Comparison of ENCODE assay signal across 8 cellular contexts in the genomic region with DNA sequence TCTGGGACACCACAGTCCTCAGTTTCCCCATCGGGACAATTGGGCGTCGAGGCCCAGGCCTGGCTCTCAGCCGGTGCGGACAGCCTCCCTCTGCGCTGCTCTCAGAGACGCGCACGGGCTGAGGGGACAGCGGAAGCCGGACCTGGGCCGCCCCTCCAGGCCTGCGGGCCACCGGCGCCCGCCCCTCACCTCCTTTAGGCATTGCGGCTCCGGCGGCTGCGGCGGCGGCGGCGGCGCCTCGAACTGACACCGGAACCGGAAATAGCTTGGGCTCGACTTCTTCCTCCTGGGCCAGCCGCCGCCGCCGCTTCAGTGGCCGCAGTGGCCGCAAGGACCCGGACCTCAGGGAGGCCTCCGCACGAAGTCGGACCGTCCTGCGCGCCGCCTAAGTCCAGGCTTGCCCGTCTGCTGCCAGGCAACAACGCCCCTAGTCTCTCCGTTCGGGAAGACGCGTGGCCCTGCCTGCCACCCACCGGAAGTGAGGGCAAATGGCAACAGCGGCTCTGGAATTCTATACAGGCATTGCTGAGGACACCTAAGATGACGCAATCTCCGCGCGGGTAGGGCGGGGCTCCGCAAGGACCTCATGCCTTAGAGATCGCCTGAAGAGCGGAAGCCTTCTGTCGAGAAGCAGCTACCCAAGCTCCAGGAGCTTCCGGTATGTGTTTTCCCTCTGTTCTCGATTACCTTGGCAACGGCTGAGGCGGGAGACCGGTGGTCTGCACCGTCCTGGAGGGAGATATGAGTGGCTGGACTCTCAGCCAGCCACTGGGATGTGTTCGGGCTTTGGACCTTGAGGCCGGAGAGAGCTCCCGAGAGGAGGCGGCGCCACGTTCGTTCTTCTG. TPM values are rescaled to one million over a fixed set of nuclear protein-coding genes. Genes with fewer than 3 reads are reported as not detected.
DNase-seq lines count a peak whose midpoint lies in the region; ATAC-seq and TF ChIP-seq lines count a peak whose summit lies in the region.

A gene (plus strand): TSS at position 623 of the 845 bp plus-strand sequence. CDS start 2,124 bp downstream, outside the sequence.
A gene with protein sequence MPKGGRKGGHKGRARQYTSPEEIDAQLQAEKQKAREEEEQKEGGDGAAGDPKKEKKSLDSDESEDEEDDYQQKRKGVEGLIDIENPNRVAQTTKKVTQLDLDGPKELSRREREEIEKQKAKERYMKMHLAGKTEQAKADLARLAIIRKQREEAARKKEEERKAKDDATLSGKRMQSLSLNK (minus strand): TSS at position 251 of the 845 bp plus-strand sequence. CDS start 49 bp downstream, at position 202.

- DNase-seq in DMS 273 (lab: John Stamatoyannopoulos, UW; ENCODE audit: unreplicated experiment) (peak; percentile 98), IMR-90 (peak; percentile 95), OCI-M1 (lab: John Stamatoyannopoulos, UW) (peak; percentile 100), activated T-cell treated with anti-CD3 and anti-CD28 coated beads for 4 hours (peak; percentile 95), epithelial cell of prostate (ENCODE audit: low read depth, low spot score) (peak; percentile 77), mucosa of gallbladder (ENCODE audit: low spot score) (peak; percentile 93)
- DNase-seq in stimulated activated CD8-positive, alpha-beta memory T cell treated with anti-CD3 and anti-CD28 coated beads, Interleukin-4, amount 100 ng/mL, for 4 hours (ENCODE audit: low read depth in 2 of 2, low spot score in 1 of 2): peak; percentile 88 to 96

- H3K14ac ChIP-seq in IMR-90 (replicated peaks; ENCODE audit: low read depth, low read length): peak within 1 kb of the TSS; percentile 99

- peak within 1 kb of the TSS; percentile 100 for H2BK5ac ChIP-seq in IMR-90 (ENCODE audit: low read depth, low read length, poor library complexity, severe bottlenecking)

- H2BK120ac ChIP-seq in IMR-90 (ENCODE audit: low read depth, low read length): peak within 1 kb of the TSS; percentile 99

- peak within 1 kb of the TSS; percentile 100; the same call in 2 of the 3 replicates for H2BK15ac ChIP-seq in IMR-90 (ENCODE audit: low read depth, low read length)

- POLR2A ChIA-PET in IMR-90 (lab: Charles Lee; ENCODE audit: unreplicated experiment): interaction anchor here (0.5 to 1.4 kb wide), 7 partner anchors 9 to 249 kb away, joined by 3 to 5 read pairs (median 4); a partner anchor contains a TSS

- peaks cover 56% of the 10 kb centered on the region for H4K20me1 ChIP-seq in IMR-90 (ENCODE audit: insufficient read depth, low read length)

- TF ChIP-seq POLR2A in IMR-90 (IDR thresholded peaks at IDR 0.05; ENCODE audit: low read depth, low read length): peak; percentile 95

- H3K4me3 ChIP-seq in IMR-90 (ENCODE audit: insufficient read depth, low read depth, low read length): peak within 1 kb of the TSS; percentile 57

- peak within 1 kb of the TSS; percentile 96 for H3K4me2 ChIP-seq in IMR-90 (ENCODE audit: low read depth, low read length)

- no peak for TF ChIP-seq CTCF in IMR-90 (conservative IDR thresholded peaks at IDR 0.05; ENCODE audit: low read depth, low read length)

- peak within 1 kb of the TSS; percentile 100 for H3K56ac ChIP-seq in IMR-90 (ENCODE audit: extremely low read depth, insufficient read depth, low read length)

- no peak for TF ChIP-seq RAD21 in IMR-90 (IDR thresholded peaks at IDR 0.05; ENCODE audit: low read length)

- H2AFZ ChIP-seq in IMR-90 (replicated peaks; ENCODE audit: low read length, poor library complexity): peak within 1 kb of the TSS; percentile 100

- peak within 1 kb of the TSS; percentile 95 for H3K18ac ChIP-seq in IMR-90 (ENCODE audit: low read depth, low read length)

- H2BK20ac ChIP-seq in IMR-90 (ENCODE audit: low read depth, low read length): peak within 1 kb of the TSS; percentile 90; the same call in 1 of the 2 replicates

- H2AK5ac ChIP-seq in IMR-90 (ENCODE audit: low read depth, low read length): peak within 1 kb of the TSS; percentile 97

- no peaks in the 10 kb centered on the region for H3K27me3 ChIP-seq in IMR-90 (ENCODE audit: control insufficient read depth, insufficient read depth, low read length)

- WGBS in IMR-90 (ENCODE audit: extremely low coverage in 2 of 2, insufficient read length in 1 of 2), 2 experiments: 0% methylated on average over 56 of the region's 73 CpGs; no CpG with 5 or more reads in 1 of the 2 experiments

- H3K23ac ChIP-seq in IMR-90 (ENCODE audit: low read depth, low read length): peak within 1 kb of the TSS; percentile 97

- H3K27ac ChIP-seq in IMR-90 (ENCODE audit: insufficient read depth, low read length) (peak within 1 kb of the TSS; percentile 99), epithelial cell of prostate (peak within 1 kb of the TSS; percentile 97)

- peak within 1 kb of the TSS; percentile 95 to 99 for H4K8ac ChIP-seq in IMR-90 (ENCODE audit: low read depth in 2 of 2, low read length in 2 of 2)

- H3K4me1 ChIP-seq in IMR-90 (ENCODE audit: control insufficient read depth, insufficient read depth, low read length): peaks cover 8% of the 10 kb centered on the region; the same call in 1 of the 2 replicates

- no peaks in the 10 kb centered on the region for H3K9me3 ChIP-seq in IMR-90 (ENCODE audit: control insufficient read depth, insufficient read depth, low read length)

- peak; percentile 76 for ATAC-seq in GM21528 (IDR thresholded peaks at IDR 0.05; ENCODE audit: low FRiP score, unreplicated experiment)
- peak; percentile 89 for ATAC-seq in IMR-90 (ENCODE audit: low read depth)

- H4K91ac ChIP-seq in IMR-90 (ENCODE audit: insufficient read depth, low read depth, low read length): peak within 1 kb of the TSS; percentile 100

- BruUV-seq in IMR-90 (replicated peaks; lab: Mats Ljungman, UMichigan): no TSS peak

- peak within 1 kb of the TSS; percentile 98 for H3K9ac ChIP-seq in IMR-90 (ENCODE audit: low read depth, low read length)

- dilution Hi-C loops in IMR-90 (cut with HindIII; ENCODE audit: low sequenced_read_pairs, unreplicated experiment): no loop called here

- intact Hi-C loops in IMR-90 (cut with micrococcal nuclease): no loop called here

- H3K9me1 ChIP-seq in IMR-90 (ENCODE audit: insufficient read depth, low read length): peaks cover 12% of the 10 kb centered on the region

- H3K79me1 ChIP-seq in IMR-90 (ENCODE audit: low read depth in 1 of 2, low read length in 2 of 2): peaks cover 20 to 62% of the 10 kb centered on the region in 2 experiments

- peak within 1 kb of the TSS; percentile 73 for H4K5ac ChIP-seq in IMR-90 (ENCODE audit: low read depth, low read length)

- peaks cover 30% of the 10 kb centered on the region for H3K36me3 ChIP-seq in IMR-90 (ENCODE audit: control insufficient read depth, insufficient read depth, low read length)

- in situ Hi-C loops in IMR-90 (cut with MboI; ENCODE audit: low sequenced_read_pairs): no loop called here

- peak within 1 kb of the TSS; percentile 100 for H2AK9ac ChIP-seq in IMR-90 (replicated peaks; ENCODE audit: low read depth, low read length, poor library complexity)

- H3K4ac ChIP-seq in IMR-90 (ENCODE audit: low read depth, low read length): peak within 1 kb of the TSS; percentile 99

- CTCF ChIA-PET in IMR-90 (lab: Yijun Ruan, JAX): interaction anchor here (0.6 to 1.2 kb wide), 2 partner anchors 7 to 12 kb away, joined by 4 to 5 read pairs; no protein-coding TSS in a partner anchor

TF ChIP-seq in IMR-90, 13 proteins besides CTCF, POLR2A, EP300 and RAD21:
- peak; percentile 10 for TF ChIP-seq RCOR1 (IDR thresholded peaks at IDR 0.05; ENCODE audit: insufficient replicate concordance, low read length)
- TF ChIP-seq NFE2L2 (IDR thresholded peaks at IDR 0.05; ENCODE audit: low read depth, low read length): no peak
- TF ChIP-seq MAZ (IDR thresholded peaks at IDR 0.05; ENCODE audit: borderline replicate concordance, low read depth, low read length): peak; percentile 43; the same call in 1 of the 2 replicates
- peak; percentile 59; the same call in 1 of the 2 replicates for TF ChIP-seq FOS (IDR thresholded peaks at IDR 0.05; ENCODE audit: low read depth, low read length)
- TF ChIP-seq SMC3 (IDR thresholded peaks at IDR 0.05; ENCODE audit: low read depth, low read length): no peak
- peak; percentile 62 for TF ChIP-seq MXI1 (IDR thresholded peaks at IDR 0.05; ENCODE audit: borderline replicate concordance, low read depth, low read length)
- TF ChIP-seq CHD1 (IDR thresholded peaks at IDR 0.05; ENCODE audit: low read depth, low read length): peak; percentile 36; the same call in 1 of the 2 replicates
- TF ChIP-seq, protein P1, sequence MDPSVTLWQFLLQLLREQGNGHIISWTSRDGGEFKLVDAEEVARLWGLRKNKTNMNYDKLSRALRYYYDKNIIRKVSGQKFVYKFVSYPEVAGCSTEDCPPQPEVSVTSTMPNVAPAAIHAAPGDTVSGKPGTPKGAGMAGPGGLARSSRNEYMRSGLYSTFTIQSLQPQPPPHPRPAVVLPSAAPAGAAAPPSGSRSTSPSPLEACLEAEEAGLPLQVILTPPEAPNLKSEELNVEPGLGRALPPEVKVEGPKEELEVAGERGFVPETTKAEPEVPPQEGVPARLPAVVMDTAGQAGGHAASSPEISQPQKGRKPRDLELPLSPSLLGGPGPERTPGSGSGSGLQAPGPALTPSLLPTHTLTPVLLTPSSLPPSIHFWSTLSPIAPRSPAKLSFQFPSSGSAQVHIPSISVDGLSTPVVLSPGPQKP (IDR thresholded peaks at IDR 0.05; ENCODE audit: borderline replicate concordance, low read depth, low read length): peak; percentile 24; the same call in 1 of the 2 replicates
- TF ChIP-seq CEBPB (IDR thresholded peaks at IDR 0.05; ENCODE audit: low read depth, low read length): peak; percentile 100

RNA-seq across cellular contexts. Expression of the first gene that starts in this region (rescaled TPM):
- total RNA-seq in IMR-90 (2012; rRNA removed): 72.6 and 111 TPM in 2 replicates
- polyA plus RNA-seq in IMR-90 (2012; rRNA removed): 94.2 and 97.2 TPM in 2 replicates
- polyA plus RNA-seq in IMR-90 (2012; cell fraction: cytosol; rRNA removed): 45.7 and 87.3 TPM in 2 replicates
- polyA plus RNA-seq in IMR-90 (2012; cell fraction: nucleus; rRNA removed; ENCODE audit: low replicate concordance): 26.6 and 74.7 TPM in 2 replicates
- total RNA-seq in mucosa of gallbladder: 77.8 TPM

RNA-seq across cellular contexts. Expression of the second gene that starts in this region (rescaled TPM):
- total RNA-seq in IMR-90 (2012; rRNA removed): 40.3 and 124 TPM in 2 replicates
- 123 and 193 TPM in 2 replicates for polyA plus RNA-seq in IMR-90 (2012; rRNA removed)
- 86.2 and 146 TPM in 2 replicates for polyA plus RNA-seq in IMR-90 (2012; cell fraction: cytosol; rRNA removed)
- polyA plus RNA-seq in IMR-90 (2012; cell fraction: nucleus; rRNA removed; ENCODE audit: low replicate concordance): 22.9 and 59.0 TPM in 2 replicates
- 83.7 TPM for total RNA-seq in mucosa of gallbladder

Comparison
In these comparisons a context has a peak if more than half of its experiments do, and no peak if none do; other contexts are left out.
1. Peak in every context shown above with its lines: DNase-seq, ATAC-seq, H3K4me3 ChIP-seq and H3K27ac ChIP-seq.